12 cellular contexts compared by ENCODE assay signal in genomic region chr12:122096014-122096413, GRCh38. TPM values are rescaled to one million over a fixed set of nuclear protein-coding genes. Genes with fewer than 3 reads are reported as not detected.
DNase-seq lines count a peak whose midpoint lies in the region; ATAC-seq and TF ChIP-seq lines count a peak whose summit lies in the region.
"Had no signal": no experiment of that assay in that cellular context is flagged by ENCODE, and none has a peak within 500 bp of the region (broad histone marks: within the 10 kb centered on the region; RNA-seq: fewer than 3 reads in every experiment).

No MANE protein-coding gene starts in this region.

- no peak for DNase-seq in CD4-positive, CD25-positive, alpha-beta regulatory T cell
- no peak for DNase-seq in T-cell
- no peak for DNase-seq in gastrocnemius medialis
- no peak for DNase-seq in NCI-H2196 (lab: John Stamatoyannopoulos, UW; ENCODE audit: unreplicated experiment)
- DNase-seq in GM03348 (ENCODE audit: low spot score): no peak
- no peak for DNase-seq in NCI-H774 (lab: John Stamatoyannopoulos, UW)
- DNase-seq in OCI-M1 (lab: John Stamatoyannopoulos, UW): no peak
- DNase-seq: activated naive CD4-positive, alpha-beta T cell; Right ventricle myocardium superior; WERI-Rb-1 had no signal

- H3K27ac Mint-ChIP-seq in CD4-positive, CD25-positive, alpha-beta regulatory T cell: peak overlapping the region; percentile 2 to 89 (median 65)
- H3K27ac Mint-ChIP-seq in T-cell: peak overlapping the region; percentile 60 to 90

- in situ Hi-C loops in gastrocnemius medialis (cut with MboI; ENCODE audit: low sequenced_read_pairs in 4 of 4): no loop called here

- no peak for TF ChIP-seq POLR2A in gastroesophageal sphincter (IDR thresholded peaks at IDR 0.05)
- TF ChIP-seq POLR2A in gastrocnemius medialis (IDR thresholded peaks at IDR 0.05): no peak

- no peak overlapping the region for H3K4me3 ChIP-seq in CD4-positive, CD25-positive, alpha-beta regulatory T cell (ENCODE audit: low read depth, low read length)
- no peak overlapping the region for H3K4me3 ChIP-seq in gastroesophageal sphincter
- peak overlapping the region in 3 of 4 donors; percentile 10 to 28 (median 14) for H3K4me3 ChIP-seq in gastrocnemius medialis
- H3K4me3 ChIP-seq: mucosa of descending colon had no signal

- peaks cover 21 to 49% (median 40%) of the 10 kb centered on the region in 4 donors for H3K4me1 Mint-ChIP-seq in CD4-positive, CD25-positive, alpha-beta regulatory T cell
- H3K4me1 Mint-ChIP-seq in T-cell: peaks cover 45 to 52% (median 49%) of the 10 kb centered on the region in 3 donors

- H3K9me3 Mint-ChIP-seq in CD4-positive, CD25-positive, alpha-beta regulatory T cell: no peaks in the 10 kb centered on the region
- no peaks in the 10 kb centered on the region for H3K9me3 Mint-ChIP-seq in T-cell

- POLR2A ChIA-PET in T-cell (lab: Charles Lee): no interaction called here

- no peaks in the 10 kb centered on the region for H3K27me3 Mint-ChIP-seq in CD4-positive, CD25-positive, alpha-beta regulatory T cell
- no peaks in the 10 kb centered on the region for H3K27me3 Mint-ChIP-seq in T-cell

- CTCF ChIA-PET in T-cell (lab: Charles Lee): no interaction called here

- H3K36me3 Mint-ChIP-seq in CD4-positive, CD25-positive, alpha-beta regulatory T cell: peaks cover 4% of the 10 kb centered on the region
- H3K36me3 Mint-ChIP-seq in T-cell: peaks cover 3% of the 10 kb centered on the region

- ATAC-seq in CD4-positive, CD25-positive, alpha-beta regulatory T cell (ENCODE audit: low read depth in 2 of 2): no peak
- ATAC-seq in T-cell (replicated peaks in 1 of 4): no peak
- ATAC-seq in gastroesophageal sphincter: no peak
- ATAC-seq in gastrocnemius medialis: no peak
- ATAC-seq: mucosa of descending colon had no signal

- no peak for TF ChIP-seq EP300 in gastroesophageal sphincter (IDR thresholded peaks at IDR 0.05)

- H3K27me3 ChIP-seq in CD4-positive, CD25-positive, alpha-beta regulatory T cell (ENCODE audit: control insufficient read depth, insufficient read depth, low read length): no peaks in the 10 kb centered on the region
- H3K27me3 ChIP-seq in gastroesophageal sphincter (no peaks in the 10 kb centered on the region), gastrocnemius medialis (no peaks in the 10 kb centered on the region)

- no peak for TF ChIP-seq CTCF in gastroesophageal sphincter (IDR thresholded peaks at IDR 0.05)
- TF ChIP-seq CTCF in gastrocnemius medialis (IDR thresholded peaks at IDR 0.05 in 4 of 5, conservative IDR thresholded peaks at IDR 0.05 in 1 of 5): no peak

- no peaks in the 10 kb centered on the region for H3K36me3 ChIP-seq in CD4-positive, CD25-positive, alpha-beta regulatory T cell (ENCODE audit: control insufficient read depth, insufficient read depth, low read length)
- H3K36me3 ChIP-seq in gastroesophageal sphincter (no peaks in the 10 kb centered on the region), gastrocnemius medialis (no peaks in the 10 kb centered on the region)
- H3K36me3 ChIP-seq: WERI-Rb-1 had no signal

- peak overlapping the region in 1 of 4 donors; percentile 56 for H3K4me3 Mint-ChIP-seq in CD4-positive, CD25-positive, alpha-beta regulatory T cell
- peak overlapping the region in 1 of 3 donors; percentile 56 for H3K4me3 Mint-ChIP-seq in T-cell

- H3K9me3 ChIP-seq in CD4-positive, CD25-positive, alpha-beta regulatory T cell (ENCODE audit: control insufficient read depth in 2 of 2, low read length in 2 of 2): no peaks in the 10 kb centered on the region
- H3K9me3 ChIP-seq in gastroesophageal sphincter (no peaks in the 10 kb centered on the region), gastrocnemius medialis (no peaks in the 10 kb centered on the region)
- H3K9me3 ChIP-seq: mucosa of descending colon had no signal

- H3K27ac ChIP-seq in CD4-positive, CD25-positive, alpha-beta regulatory T cell (ENCODE audit: insufficient read depth, low read length, poor library complexity, severe bottlenecking): no peak overlapping the region
- H3K27ac ChIP-seq in gastroesophageal sphincter (peak overlapping the region in 3 of 4 donors; percentile 71 to 79 (median 74)), gastrocnemius medialis (peak overlapping the region; percentile 90 to 97 (median 94))
- H3K27ac ChIP-seq: WERI-Rb-1 had no signal

- 73 to 74% methylated on average over 6 to 8 of the region's 9 CpGs for WGBS in gastroesophageal sphincter (ENCODE audit: low coverage in 1 of 2), 2 donors

- intact Hi-C loops in gastrocnemius medialis (cut with DNase I; ENCODE audit: low total_unique reads): no loop called here

- peaks cover 48% of the 10 kb centered on the region for H3K4me1 ChIP-seq in CD4-positive, CD25-positive, alpha-beta regulatory T cell (ENCODE audit: control insufficient read depth, insufficient read depth, low read length, poor library complexity, severe bottlenecking)
- H3K4me1 ChIP-seq in gastroesophageal sphincter (peaks cover 10 to 100% (median 62%) of the 10 kb centered on the region in 3 donors), gastrocnemius medialis (peaks cover 90 to 100% of the 10 kb centered on the region in 2 donors)

RNA-seq across cellular contexts. Expression of gene MLXIP, which starts 17.5 kb away (rescaled TPM):
- 83.2 TPM for total RNA-seq in CD4-positive, CD25-positive, alpha-beta regulatory T cell
- polyA plus RNA-seq in CD4-positive, CD25-positive, alpha-beta regulatory T cell: 1 to 10 TPM; 5.0 to 7.9 (median 7.8) TPM
- total RNA-seq in T-cell: 100 to 1,000 TPM in 2 of 5 donors, 10 to 100 TPM in 3; 87.9 to 113 (median 98.3) TPM
- total RNA-seq in gastroesophageal sphincter: 10 to 100 TPM; 28.8 to 87.4 (median 54.9) TPM
- total RNA-seq in gastrocnemius medialis: 10 to 100 TPM; 36.6 to 89.4 (median 79.7) TPM

Comparison
In these comparisons a context has a peak if more than half of its experiments do, and no peak if none do; other contexts are left out.
1. H3K4me3 ChIP-seq: peak in gastrocnemius medialis (3 of 4); none in CD4-positive, CD25-positive, alpha-beta regulatory T cell (single experiment) and gastroesophageal sphincter (0 of 2).